Comparison of ENCODE assay signal across 31 cellular contexts in genomic region chr18:57121542-57122112, GRCh38. TPM values are rescaled to one million over a fixed set of nuclear protein-coding genes. Genes with fewer than 3 reads are reported as not detected.
A peak's percentile ranks its signal among the peaks of the same experiment; 100 is the strongest.
DNase-seq lines count a peak whose midpoint lies in the region; ATAC-seq and TF ChIP-seq lines count a peak whose summit lies in the region.
"Had no signal": no experiment of that assay in that cellular context is flagged by ENCODE, and none has a peak within 500 bp of the region (broad histone marks: within the 10 kb centered on the region; RNA-seq: fewer than 3 reads in every experiment).

No MANE protein-coding gene starts in this region.

- H3K4me3 Mint-ChIP-seq in GM23338 = peak overlapping the region; percentile 77
- H3K4me3 Mint-ChIP-seq in neural progenitor cell = peak overlapping the region; percentile 17
- H3K4me3 Mint-ChIP-seq: CD8-positive, alpha-beta T cell; T-helper 2 cell treated with Interferon-gamma antibody and Interleukin-4, amounts not matched to agents 5 μg/mL and 100 μg/mL, for 36 hours had no signal

- no peaks in the 10 kb centered on the region for H3K9me3 Mint-ChIP-seq in GM23338
- H3K9me3 Mint-ChIP-seq in neural progenitor cell = no peaks in the 10 kb centered on the region
- H3K9me3 Mint-ChIP-seq: CD8-positive, alpha-beta T cell; T-helper 2 cell treated with Interferon-gamma antibody and Interleukin-4, amounts not matched to agents 5 μg/mL and 100 μg/mL, for 36 hours had no signal

- H3K36me3 ChIP-seq in GM23338 (ENCODE audit: insufficient read depth) (no peaks in the 10 kb centered on the region), iPS-18a (ENCODE audit: control insufficient read depth, low read depth, low read length) (no peaks in the 10 kb centered on the region), neural progenitor cell (no peaks in the 10 kb centered on the region), suprapubic skin (no peaks in the 10 kb centered on the region)
- H3K36me3 ChIP-seq: HAP-1, vagina had no signal

- H3K4me1 Mint-ChIP-seq in GM23338 (peaks cover 23% of the 10 kb centered on the region), neural progenitor cell (peaks cover 22% of the 10 kb centered on the region)

- 9% methylated on average over 16 of the region's 33 CpGs for WGBS in suprapubic skin

- peak; percentile 82 for ATAC-seq in GM23338
- ATAC-seq: A549; CD8-positive, alpha-beta T cell; mucosa of descending colon had no signal

- peaks cover 1% of the 10 kb centered on the region for H3K27me3 Mint-ChIP-seq in GM23338 (ENCODE audit: insufficient read depth, low read depth, poor library complexity)
- peaks cover 29% of the 10 kb centered on the region for H3K27me3 Mint-ChIP-seq in neural progenitor cell (ENCODE audit: insufficient read depth, low read depth)

- H4K20me1 ChIP-seq in GM23338 (replicated peaks; ENCODE audit: insufficient read depth) (no peaks in the 10 kb centered on the region), neural progenitor cell (ENCODE audit: low read depth) (no peaks in the 10 kb centered on the region)

- peaks cover 29% of the 10 kb centered on the region for H3K4me1 ChIP-seq in GM23338 (ENCODE audit: insufficient read depth)
- peaks cover 13% of the 10 kb centered on the region for H3K4me1 ChIP-seq in iPS-18a (ENCODE audit: control insufficient read depth, low read depth, low read length)
- peaks cover 14% of the 10 kb centered on the region for H3K4me1 ChIP-seq in neural progenitor cell
- H3K4me1 ChIP-seq in suprapubic skin = no peaks in the 10 kb centered on the region
- H3K4me1 ChIP-seq: A549, HAP-1, testis, vagina had no signal

- H2AFZ ChIP-seq in GM23338 (peak overlapping the region; percentile 97), neural progenitor cell (replicated peaks) (peak overlapping the region; percentile 85)

- TF ChIP-seq EP300 in suprapubic skin (IDR thresholded peaks at IDR 0.05) = no peak

- H3K4me2 ChIP-seq in GM23338 = peak overlapping the region; percentile 79
- peak overlapping the region; percentile 78 for H3K4me2 ChIP-seq in neural progenitor cell
- H3K4me2 ChIP-seq: A549, SK-N-SH had no signal

- no peaks in the 10 kb centered on the region for H3K36me3 Mint-ChIP-seq in GM23338 (ENCODE audit: low read depth)
- no peaks in the 10 kb centered on the region for H3K36me3 Mint-ChIP-seq in neural progenitor cell
- H3K36me3 Mint-ChIP-seq: CD8-positive, alpha-beta T cell had no signal

- no peaks in the 10 kb centered on the region for H3K79me2 ChIP-seq in GM23338 (replicated peaks; ENCODE audit: insufficient read depth)
- no peaks in the 10 kb centered on the region for H3K79me2 ChIP-seq in neural progenitor cell (ENCODE audit: low read depth)

- H3K9me3 ChIP-seq in iPS-18a (ENCODE audit: control insufficient read depth, low read depth, low read length) = no peaks in the 10 kb centered on the region
- no peaks in the 10 kb centered on the region for H3K9me3 ChIP-seq in neural progenitor cell (ENCODE audit: low read depth)
- H3K9me3 ChIP-seq in suprapubic skin = no peaks in the 10 kb centered on the region
- H3K9me3 ChIP-seq: A549, HAP-1, mucosa of descending colon, SK-N-SH, testis, vagina had no signal

- 0 out of 2 replicates have a peak, but pooled peaks cover 3% of the 10 kb centered on the region for H3F3A ChIP-seq in GM23338 (replicated peaks; ENCODE audit: low read depth)
- H3F3A ChIP-seq in neural progenitor cell (ENCODE audit: low read depth) = peaks cover 10% of the 10 kb centered on the region

- H3K4me3 ChIP-seq in GM23338 (peak overlapping the region; percentile 55), iPS-18a (ENCODE audit: low read length) (peak overlapping the region; percentile 61), neural progenitor cell (peak overlapping the region; percentile 39), suprapubic skin (no peak overlapping the region)
- H3K4me3 ChIP-seq: A549, HAP-1, mucosa of descending colon, vagina had no signal

- peak; percentile 62 for DNase-seq in GM23338 (ENCODE audit: low spot score)
- DNase-seq in ecto neural progenitor cell (ENCODE audit: low spot score) = peak; percentile 67
- DNase-seq in neural progenitor cell (ENCODE audit: low spot score) = peak; percentile 69
- no peak for DNase-seq in epidermal melanocyte (ENCODE audit: insufficient read length, low spot score)
- no peak for DNase-seq in GDM1 (lab: John Stamatoyannopoulos, UW)
- no peak for DNase-seq in suprapubic skin (ENCODE audit: low spot score in 2 of 2)
- DNase-seq in H4 (ENCODE audit: low spot score) = no peak
- DNase-seq: activated naive CD4-positive, alpha-beta T cell treated with anti-CD3 and anti-CD28 coated beads, Interleukin-2, amount 50 U/mL, for 16 hours; CD8-positive, alpha-beta T cell; cortex of kidney; IMR-90; mucosa of descending colon; NCI-H1105 treated with DMSO at 0.1 percent for 48 hours; NCI-H2081; NCI-H345; NCI-H748 treated with DMSO at 0.1 percent for 48 hours; RPMI8226; SK-N-SH; stimulated activated naive CD4-positive, alpha-beta T cell; testis had no signal

- H3K9me2 ChIP-seq in GM23338 (ENCODE audit: insufficient read depth) = peaks cover 20% of the 10 kb centered on the region
- H3K9me2 ChIP-seq: SK-N-SH had no signal

- H3K9ac ChIP-seq in iPS-18a (ENCODE audit: low read length) (peak overlapping the region; percentile 3), neural progenitor cell (no peak overlapping the region)
- H3K9ac ChIP-seq: SK-N-SH had no signal

- H3K27ac ChIP-seq in GM23338 (ENCODE audit: low read depth) = no peak overlapping the region
- no peak overlapping the region for H3K27ac ChIP-seq in iPS-18a (ENCODE audit: low read length)
- H3K27ac ChIP-seq in neural progenitor cell = no peak overlapping the region
- H3K27ac ChIP-seq in suprapubic skin = no peak overlapping the region
- H3K27ac ChIP-seq: A549, testis, vagina, VCaP had no signal

- no peak for TF ChIP-seq POLR2A in suprapubic skin (IDR thresholded peaks at IDR 0.05)

- TF ChIP-seq CTCF in GM23338 (conservative IDR thresholded peaks at IDR 0.05; ENCODE audit: low read depth in 2 of 2) (peak; percentile 40 to 49), neural progenitor cell (IDR thresholded peaks at IDR 0.05) (peak; percentile 53), suprapubic skin (IDR thresholded peaks at IDR 0.05) (no peak)

- H3K27ac Mint-ChIP-seq in GM23338 (peak overlapping the region; percentile 74; the same call in 1 of the 2 replicates), neural progenitor cell (no peak overlapping the region)
- H3K27ac Mint-ChIP-seq: CD8-positive, alpha-beta T cell; T-helper 2 cell treated with Interferon-gamma antibody and Interleukin-4, amounts not matched to agents 5 μg/mL and 100 μg/mL, for 36 hours had no signal

- H3K27me3 ChIP-seq in GM23338 (ENCODE audit: insufficient read depth) (no peaks in the 10 kb centered on the region), iPS-18a (ENCODE audit: control insufficient read depth, insufficient read depth, low read length) (peaks cover 9% of the 10 kb centered on the region), neural progenitor cell (peaks cover 20% of the 10 kb centered on the region), suprapubic skin (peaks cover 33% of the 10 kb centered on the region)
- H3K27me3 ChIP-seq: testis had no signal

RNA-seq across cellular contexts. Expression of gene BOD1L2, which starts 25.3 kb away (rescaled TPM):
- not detected in 2 replicates for total RNA-seq in GM23338 (2014; rRNA removed; shearing (Covaris generic))
- polyA plus RNA-seq in GM23338 (2016; fragmentation: Nextera tagmentation; extraction: Ambion mirVana) = 0.11 TPM in 1 of 2 replicates, not detected in the other
- total RNA-seq in neural progenitor cell (ENCODE audit: low replicate concordance) = not detected in 2 replicates
- not detected for total RNA-seq in suprapubic skin
- not detected in 2 replicates for total RNA-seq in H4 (2014; rRNA removed; shearing (Covaris generic))
- total RNA-seq: cardiac septum; CD8-positive, alpha-beta T cell; IMR-90; liver; mucosa of descending colon; posterior vena cava; skeletal muscle tissue; vagina had no signal
- polyA plus RNA-seq: A549, IMR-90, liver, neural cell, SK-N-SH had no signal

Comparison
In these comparisons a context has a peak if more than half of its experiments do, and no peak if none do; other contexts are left out.
1. DNase-seq: peak in GM23338 (single experiment), ecto neural progenitor cell (single experiment) and neural progenitor cell (single experiment); none in epidermal melanocyte (single experiment), GDM1 (single experiment), suprapubic skin (0 of 2) and H4 (single experiment).
2. CTCF ChIP-seq: peak in GM23338 (2 of 2) and neural progenitor cell (single experiment); none in suprapubic skin (0 of 2).